ENCODE assay signal across 9 cellular contexts in the genomic region with DNA sequence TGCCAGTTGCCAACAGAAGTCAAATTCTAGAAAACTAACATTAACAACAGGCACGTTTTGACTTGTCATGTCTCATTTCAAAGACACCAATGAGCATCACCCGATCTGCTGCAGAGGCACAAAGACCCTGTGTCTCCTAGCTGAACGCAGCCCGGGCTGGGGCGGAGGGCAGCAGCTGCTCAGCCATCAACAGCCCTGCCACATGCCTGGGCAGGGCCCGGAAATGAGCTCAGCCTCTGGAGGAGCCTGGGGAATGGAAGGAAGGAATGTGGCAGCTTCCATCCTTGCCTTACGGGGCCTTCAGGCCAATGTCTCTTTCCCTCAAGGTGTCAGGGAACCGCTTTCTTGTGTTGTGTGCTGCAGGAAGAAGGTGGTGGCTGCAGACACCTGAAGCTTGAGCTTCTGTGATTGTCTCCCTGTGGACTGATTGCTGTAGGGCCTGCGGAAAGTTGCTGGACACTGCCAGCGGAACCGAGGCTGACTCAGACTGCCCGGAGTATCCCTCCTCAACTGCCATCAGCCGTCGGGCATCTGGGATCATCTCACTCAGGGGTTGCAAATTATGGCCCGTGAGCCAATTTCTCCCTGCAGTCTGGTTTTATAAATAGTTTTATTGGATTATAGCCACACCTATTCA. TPM values are rescaled to one million over a fixed set of nuclear protein-coding genes. Genes with fewer than 3 reads are reported as not detected.
A peak's percentile ranks its signal among the peaks of the same experiment; 100 is the strongest.
DNase-seq lines count a peak whose midpoint lies in the region; ATAC-seq, FAIRE-seq and TF ChIP-seq lines count a peak whose summit lies in the region.
"Had no signal": no experiment of that assay in that cellular context is flagged by ENCODE, and none has a peak within 500 bp of the region (broad histone marks: within the 10 kb centered on the region; RNA-seq: fewer than 3 reads in every experiment).

No MANE protein-coding gene starts in this region.

- no peaks in the 10 kb centered on the region for H4K20me1 ChIP-seq in Karpas-422 (ENCODE audit: insufficient read depth, low read depth, low read length)

- H3K4me2 ChIP-seq in Karpas-422 (ENCODE audit: low read depth, low read length, poor library complexity, severe bottlenecking), result no peak overlapping the region

- H3K27ac ChIP-seq in Karpas-422 (ENCODE audit: low read length) (no peak overlapping the region), spleen (no peak overlapping the region)

- no peak for ATAC-seq in GM19035 (IDR thresholded peaks at IDR 0.05; ENCODE audit: unreplicated experiment)

- intact Hi-C loops in spleen (cut with DNase I; ENCODE audit: low total_unique reads), result loop anchor here (10.0 kb wide), 1 partner anchor 101 kb away; no protein-coding TSS in a partner anchor

- no peaks in the 10 kb centered on the region for H3K36me3 ChIP-seq in Karpas-422 (ENCODE audit: insufficient read depth, low read length)
- no peaks in the 10 kb centered on the region for H3K36me3 ChIP-seq in spleen

- no peak overlapping the region for H3K9ac ChIP-seq in Karpas-422 (ENCODE audit: low read length)

- no peaks in the 10 kb centered on the region for H3K9me2 ChIP-seq in Karpas-422 (replicated peaks; ENCODE audit: insufficient read depth, low read length)

- H3K79me2 ChIP-seq in Karpas-422 (ENCODE audit: low read length), result no peaks in the 10 kb centered on the region

- H3K4me3 ChIP-seq in Karpas-422 (ENCODE audit: low read length) (no peak overlapping the region), spleen (no peak overlapping the region)

- H3K27me3 ChIP-seq in Karpas-422 (ENCODE audit: low read length) (no peaks in the 10 kb centered on the region), spleen (replicated peaks in 1 of 7) (peaks cover 0 to 41% (median 4%) of the 10 kb centered on the region in 7 donors)

- TF ChIP-seq POLR2A in erythroblast (IDR thresholded peaks at IDR 0.05; ENCODE audit: low read length), result no peak
- TF ChIP-seq POLR2A in spleen (IDR thresholded peaks at IDR 0.05), result no peak

- FAIRE-seq in frontal cortex (lab: Jason Lieb, UNC), result no peak

- H3K4me1 ChIP-seq in Karpas-422 (ENCODE audit: low read length) (no peaks in the 10 kb centered on the region), spleen (no peaks in the 10 kb centered on the region)

- 77 to 86% (median 83%) methylated on average over 15 of the region's 15 CpGs for WGBS in spleen, 5 donors

- no peak overlapping the region for H2AFZ ChIP-seq in Karpas-422 (ENCODE audit: low read length)

- H3K9me3 ChIP-seq in Karpas-422 (ENCODE audit: low read length), result no peaks in the 10 kb centered on the region
- H3K9me3 ChIP-seq in spleen, result no peaks in the 10 kb centered on the region
- H3K9me3 ChIP-seq: Caco-2 had no signal

- TF ChIP-seq CTCF in spleen (IDR thresholded peaks at IDR 0.05 in 8 of 11, conservative IDR thresholded peaks at IDR 0.05 in 3 of 11), result no peak

- DNase-seq in EH (ENCODE audit: low read depth) (peak; percentile 76), SK-N-DZ (ENCODE audit: low spot score) (peak; percentile 6), frontal cortex (ENCODE audit: low spot score in 2 of 2) (peak; percentile 50), pons (ENCODE audit: low spot score) (peak; percentile 78), Karpas-422 (no peak), erythroblast (lab: John Stamatoyannopoulos, UW) (no peak), spleen (no peak)
- DNase-seq: Caco-2 had no signal

RNA-seq across cellular contexts. Expression of gene CDH13, which starts 7.3 kb away (rescaled TPM):
- polyA plus RNA-seq in SK-N-DZ (2014; cell fraction: cytosol; rRNA removed), result not detected in 2 replicates
- polyA plus RNA-seq in SK-N-DZ (2014; cell fraction: nucleus; rRNA removed), result 0.01 TPM in 1 of 2 replicates, not detected in the other
- total RNA-seq in frontal cortex (25.7 TPM), spleen (1 to 10 TPM in 6 of 7 donors, under 1 TPM in 1; 0.79 to 4.6 (median 1.5) TPM)
- total RNA-seq in Karpas-422 (2014; rRNA removed; shearing (Covaris generic); ENCODE audit: low replicate concordance), result 0.56 and 0.79 TPM in 2 replicates
- under 1 TPM; 0.13 to 0.24 (median 0.22) TPM for polyA plus RNA-seq in spleen

Comparison
In these comparisons a context has a peak if more than half of its experiments do, and no peak if none do; other contexts are left out.
1. DNase-seq: peak in EH (single experiment), SK-N-DZ (single experiment), frontal cortex (2 of 2) and pons (single experiment); none in Karpas-422 (single experiment), erythroblast (0 of 2) and spleen (single experiment).